ENCODE assay signal across 1 cellular context in genomic region chr12:95473947-95474817, GRCh38.
TF ChIP-seq lines count a peak whose summit lies in the region.

Gene METAP2 (plus strand): TSS chr12:95474152. CDS start chr12:95474180, 28 bp downstream.

TF ChIP-seq in HepG2, 621 proteins besides CTCF, POLR2A, EP300 and RAD21 (continued from another document and continues in another):
- TF ChIP-seq HNF1A (IDR thresholded peaks at IDR 0.05; ENCODE audit: low read depth) (no peak), HNF1A (CRISPR knock-in tag; IDR thresholded peaks at IDR 0.05; ENCODE audit: borderline replicate concordance) (peak; percentile 43; the same call in 1 of the 2 replicates), ZNF232 (CRISPR knock-in tag; IDR thresholded peaks at IDR 0.05; ENCODE audit: borderline replicate concordance) (peak; percentile 76; the same call in 1 of the 2 replicates), BRD4 (CRISPR knock-in tag; IDR thresholded peaks at IDR 0.05) (peak; percentile 93), ZMAT3 (CRISPR knock-in tag; conservative IDR thresholded peaks at IDR 0.05) (peak; percentile 88; the same call in 1 of the 2 replicates), THAP7 (CRISPR knock-in tag; IDR thresholded peaks at IDR 0.05) (peak; percentile 68; the same call in 1 of the 2 replicates), ZNF331 (CRISPR knock-in tag; IDR thresholded peaks at IDR 0.05) (peak; percentile 92), STAT6 (CRISPR knock-in tag; IDR thresholded peaks at IDR 0.05; ENCODE audit: borderline replicate concordance) (no peak), ZMAT5 (CRISPR knock-in tag; IDR thresholded peaks at IDR 0.05; ENCODE audit: borderline replicate concordance, low read depth) (no peak), ZNF724P (CRISPR knock-in tag; IDR thresholded peaks at IDR 0.05; ENCODE audit: borderline replicate concordance) (peak; percentile 63; the same call in 1 of the 2 replicates), PAF1 (CRISPR knock-in tag; IDR thresholded peaks at IDR 0.05) (no peak), ZNF296 (CRISPR knock-in tag; conservative IDR thresholded peaks at IDR 0.05) (no peak), KIAA2018 (CRISPR knock-in tag; IDR thresholded peaks at IDR 0.05; ENCODE audit: borderline replicate concordance) (0 out of 2 replicates have a peak, but pooled peaks have one; percentile 71), ATF5 (CRISPR knock-in tag; IDR thresholded peaks at IDR 0.05; ENCODE audit: low read depth) (no peak), TFDP1 (CRISPR knock-in tag; IDR thresholded peaks at IDR 0.05; ENCODE audit: borderline replicate concordance) (peak; percentile 89), ZNF264 (CRISPR knock-in tag; IDR thresholded peaks at IDR 0.05) (peak; percentile 80; the same call in 1 of the 2 replicates), AKAP8 (CRISPR knock-in tag; IDR thresholded peaks at IDR 0.05) (no peak), ZNF512 (CRISPR knock-in tag; IDR thresholded peaks at IDR 0.05) (peak; percentile 33; the same call in 1 of the 2 replicates), SETDB1 (CRISPR knock-in tag; IDR thresholded peaks at IDR 0.05; ENCODE audit: borderline replicate concordance) (no peak), ZNF17 (CRISPR knock-in tag; IDR thresholded peaks at IDR 0.05) (peak; percentile 60; the same call in 1 of the 2 replicates), ZFX (CRISPR knock-in tag; IDR thresholded peaks at IDR 0.05; ENCODE audit: low read depth) (peak; percentile 98), XRCC5 (optimal IDR thresholded peaks at IDR 0.05; ENCODE audit: low read length) (peak; percentile 65), IRF1 (CRISPR knock-in tag; IDR thresholded peaks at IDR 0.05; ENCODE audit: low read depth) (0 out of 2 replicates have a peak, but pooled peaks have one; percentile 12), SP2 (CRISPR knock-in tag; IDR thresholded peaks at IDR 0.05) (peak; percentile 57), ZFP62 (CRISPR knock-in tag; IDR thresholded peaks at IDR 0.05) (no peak), ATF7-NPFF (CRISPR knock-in tag; IDR thresholded peaks at IDR 0.05; ENCODE audit: low read depth) (peak; percentile 90; the same call in 1 of the 2 replicates), POLR2G (IDR thresholded peaks at IDR 0.05; ENCODE audit: low read depth, low read length) (peak; percentile 98), ZSCAN9 (CRISPR knock-in tag; IDR thresholded peaks at IDR 0.05; ENCODE audit: borderline replicate concordance) (peak; percentile 91), ZNF143 (CRISPR knock-in tag; IDR thresholded peaks at IDR 0.05) (peak; percentile 91), HNF4G (IDR thresholded peaks at IDR 0.05; ENCODE audit: borderline replicate concordance, low read depth, low read length) (no peak), HNF4G (CRISPR knock-in tag; IDR thresholded peaks at IDR 0.05; ENCODE audit: borderline replicate concordance, low read depth) (peak; percentile 47; the same call in 1 of the 2 replicates)
